Comparison of ENCODE assay signal across 14 cellular contexts in the genomic region with DNA sequence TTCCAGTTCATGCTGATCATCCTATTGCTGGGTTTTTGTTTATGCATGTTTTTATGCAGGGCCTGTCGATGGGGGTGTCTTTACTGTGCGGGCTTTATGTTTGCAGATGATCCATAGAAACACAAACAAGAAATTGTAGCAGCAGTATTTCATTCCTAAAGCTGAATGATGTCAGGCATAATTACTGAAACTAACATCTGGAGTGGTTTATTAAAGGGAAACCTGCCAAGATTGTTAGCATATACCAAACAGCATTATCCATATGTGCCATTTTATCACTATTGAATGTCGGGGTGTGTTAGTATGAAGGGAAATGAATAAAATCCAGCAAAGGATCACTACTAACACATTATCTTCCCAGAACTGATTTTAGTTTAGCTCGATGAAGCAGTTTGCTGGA.
"Had no signal": no experiment of that assay in that cellular context is flagged by ENCODE, and none has a peak within 500 bp of the region (broad histone marks: within the 10 kb centered on the region; RNA-seq: fewer than 3 reads in every experiment).

No MANE protein-coding gene starts in this region.

- DNase-seq: activated CD4-positive, alpha-beta T cell treated with anti-CD3 and anti-CD28 coated beads for 1 hour; activated CD4-positive, alpha-beta T cell treated with anti-CD3 and anti-CD28 coated beads, Interleukin-2, amount 50 U/mL, for 4 hours; activated gamma-delta T cell; adrenal gland; cerebellar nuclear complex; effector CD8-positive, alpha-beta T cell; hypothalamus; islet precursor cell; left colon; lower lobe of right lung; stimulated activated CD4-positive, alpha-beta T cell treated with anti-CD3 and anti-CD28 coated beads, Interleukin-4, amount 100 ng/mL, for 24 hours; T-helper 2 cell; upper lobe of left lung; WERI-Rb-1 had no signal
